Comparison of ENCODE assay signal across 18 cellular contexts in genomic region chr3:39671600-39671999, GRCh38.
A peak's percentile ranks its signal among the peaks of the same experiment; 100 is the strongest.
DNase-seq lines count a peak whose midpoint lies in the region; ATAC-seq, FAIRE-seq and TF ChIP-seq lines count a peak whose summit lies in the region.
"Had no signal": no experiment of that assay in that cellular context is flagged by ENCODE, and none has a peak within 500 bp of the region (broad histone marks: within the 10 kb centered on the region; RNA-seq: fewer than 3 reads in every experiment).

No MANE protein-coding gene starts in this region.

- no peak for TF ChIP-seq CTCF in RWPE2 (IDR thresholded peaks at IDR 0.05; ENCODE audit: poor library complexity, severe bottlenecking)
- no peak for TF ChIP-seq CTCF in bronchial epithelial cell (IDR thresholded peaks at IDR 0.05; ENCODE audit: insufficient read depth, low read length, severe bottlenecking)
- no peak for TF ChIP-seq CTCF in fibroblast of mammary gland (conservative IDR thresholded peaks at IDR 0.05; ENCODE audit: control insufficient read depth, insufficient read depth, low read depth, low read length)
- TF ChIP-seq CTCF in activated CD8-positive, alpha-beta T cell treated with anti-CD3 and anti-CD28 coated beads for 36 hours (IDR thresholded peaks at IDR 0.05), result no peak

- no peak overlapping the region for H3K4me3 Mint-ChIP-seq in activated CD8-positive, alpha-beta T cell treated with anti-CD3 and anti-CD28 coated beads for 36 hours
- H3K4me3 Mint-ChIP-seq: CD4-positive, alpha-beta memory T cell; HFFc6 had no signal

- H3K36me3 Mint-ChIP-seq in activated CD8-positive, alpha-beta T cell treated with anti-CD3 and anti-CD28 coated beads for 36 hours (ENCODE audit: low read depth), result no peaks in the 10 kb centered on the region
- H3K36me3 Mint-ChIP-seq: CD4-positive, alpha-beta memory T cell had no signal

- POLR2A ChIA-PET in activated CD8-positive, alpha-beta T cell treated with anti-CD3 and anti-CD28 coated beads for 36 hours (lab: Charles Lee), result interaction anchor here (0.6 kb wide), 1 partner anchor 1471 kb away, joined by 4 read pairs; no protein-coding TSS in a partner anchor

- no peaks in the 10 kb centered on the region for H3K9me3 ChIP-seq in RWPE2 (ENCODE audit: severe bottlenecking)
- H3K9me3 ChIP-seq: BE2C had no signal

- H3K4me3 ChIP-seq in RWPE2 (ENCODE audit: severe bottlenecking) (no peak overlapping the region), bronchial epithelial cell (ENCODE audit: low read depth, low read length) (no peak overlapping the region), fibroblast of mammary gland (ENCODE audit: control insufficient read depth, low read depth, low read length) (no peak overlapping the region)
- H3K4me3 ChIP-seq: GM12878 had no signal

- no peak for FAIRE-seq in bronchial epithelial cell (lab: Jason Lieb, UNC)
- FAIRE-seq: A204.1, GM12878, GM18507, H1 had no signal

- intact Hi-C loops in activated CD8-positive, alpha-beta T cell treated with anti-CD3 and anti-CD28 coated beads for 36 hours (cut with micrococcal nuclease), result no loop called here

- ATAC-seq in RWPE2 (ENCODE audit: low read depth) (peak; percentile 81), GM19455 (IDR thresholded peaks at IDR 0.05; ENCODE audit: unreplicated experiment) (no peak)
- no peak for ATAC-seq in activated CD8-positive, alpha-beta T cell treated with anti-CD3 and anti-CD28 coated beads for 36 hours
- ATAC-seq: GM12878 had no signal

- CTCF ChIA-PET in activated CD8-positive, alpha-beta T cell treated with anti-CD3 and anti-CD28 coated beads for 36 hours (lab: Charles Lee), result no interaction called here

- no peak overlapping the region for H3K27ac Mint-ChIP-seq in activated CD8-positive, alpha-beta T cell treated with anti-CD3 and anti-CD28 coated beads for 36 hours
- H3K27ac Mint-ChIP-seq: CD4-positive, alpha-beta memory T cell; HFFc6 had no signal

- no peaks in the 10 kb centered on the region for H3K36me3 ChIP-seq in RWPE2 (ENCODE audit: low read depth)
- no peaks in the 10 kb centered on the region for H3K36me3 ChIP-seq in bronchial epithelial cell (ENCODE audit: control insufficient read depth, insufficient read depth, low read length)
- H3K36me3 ChIP-seq: BE2C had no signal

- DNase-seq in RWPE2 (ENCODE audit: low spot score) (no peak), bronchial epithelial cell (ENCODE audit: low read depth) (peak; percentile 91), fibroblast of mammary gland (ENCODE audit: low read depth) (peak; percentile 17), iris pigment epithelial cell (ENCODE audit: low read depth) (peak; percentile 2), epidermal melanocyte (ENCODE audit: insufficient read length, low spot score) (no peak)
- DNase-seq in activated CD8-positive, alpha-beta T cell treated with anti-CD3 and anti-CD28 coated beads for 36 hours, result no peak
- DNase-seq in activated naive CD4-positive, alpha-beta T cell (lab: John Stamatoyannopoulos, UW), result no peak
- DNase-seq: BE2C; CD4-positive, alpha-beta memory T cell; DMS79; HCEC 1CT; HFFc6 had no signal

- no peak overlapping the region for H3K27ac ChIP-seq in RWPE2 (ENCODE audit: poor library complexity, severe bottlenecking)
- H3K27ac ChIP-seq: C4-2B had no signal

- H3K9me3 Mint-ChIP-seq in activated CD8-positive, alpha-beta T cell treated with anti-CD3 and anti-CD28 coated beads for 36 hours, result peaks cover 4% of the 10 kb centered on the region
- H3K9me3 Mint-ChIP-seq: HFFc6 had no signal

- peaks cover 1% of the 10 kb centered on the region for H3K27me3 Mint-ChIP-seq in activated CD8-positive, alpha-beta T cell treated with anti-CD3 and anti-CD28 coated beads for 36 hours

- no peaks in the 10 kb centered on the region for H3K4me1 Mint-ChIP-seq in activated CD8-positive, alpha-beta T cell treated with anti-CD3 and anti-CD28 coated beads for 36 hours (ENCODE audit: low read depth)

- H3K4me1 ChIP-seq in RWPE2 (ENCODE audit: insufficient read depth, poor library complexity, severe bottlenecking), result peaks cover 15% of the 10 kb centered on the region
- H3K4me1 ChIP-seq: BE2C had no signal

- no peaks in the 10 kb centered on the region for H3K27me3 ChIP-seq in RWPE2 (ENCODE audit: insufficient read depth, poor library complexity, severe bottlenecking)
- no peaks in the 10 kb centered on the region for H3K27me3 ChIP-seq in bronchial epithelial cell (ENCODE audit: control insufficient read depth, insufficient read depth, low read length)
- H3K27me3 ChIP-seq: BE2C had no signal

Comparison
In these comparisons a context has a peak if more than half of its experiments do, and no peak if none do; other contexts are left out.
1. DNase-seq: peak in bronchial epithelial cell (single experiment), fibroblast of mammary gland (single experiment) and iris pigment epithelial cell (single experiment); none in RWPE2 (single experiment), epidermal melanocyte (single experiment), activated CD8-positive, alpha-beta T cell treated with anti-CD3 and anti-CD28 coated beads for 36 hours (single experiment) and activated naive CD4-positive, alpha-beta T cell (0 of 4).